In genomic region chr11:107018274-107018901, GRCh38 we compare ENCODE assay signal across 1 cellular context.
TF ChIP-seq lines count a peak whose summit lies in the region.

Gene GUCY1A2 (minus strand): TSS chr11:107018476. CDS start chr11:107018055, 421 bp downstream.

TF ChIP-seq in WTC11, 78 proteins besides CTCF, POLR2A, EP300 and RAD21 (continued from another document):
- no peak for TF ChIP-seq ZNF512 (CRISPR knock-in tag; IDR thresholded peaks at IDR 0.05; ENCODE audit: borderline replicate concordance)
- no peak for TF ChIP-seq KAT7 (CRISPR knock-in tag; IDR thresholded peaks at IDR 0.05; ENCODE audit: borderline replicate concordance)
- no peak for TF ChIP-seq ZNF281 (CRISPR knock-in tag; IDR thresholded peaks at IDR 0.05)
- TF ChIP-seq, protein P1, sequence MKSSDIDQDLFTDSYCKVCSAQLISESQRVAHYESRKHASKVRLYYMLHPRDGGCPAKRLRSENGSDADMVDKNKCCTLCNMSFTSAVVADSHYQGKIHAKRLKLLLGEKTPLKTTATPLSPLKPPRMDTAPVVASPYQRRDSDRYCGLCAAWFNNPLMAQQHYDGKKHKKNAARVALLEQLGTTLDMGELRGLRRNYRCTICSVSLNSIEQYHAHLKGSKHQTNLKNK (CRISPR knock-in tag; IDR thresholded peaks at IDR 0.05) = no peak
- TF ChIP-seq ATF2 (CRISPR knock-in tag; IDR thresholded peaks at IDR 0.05; ENCODE audit: borderline replicate concordance, low read depth) = no peak
- TF ChIP-seq, protein P2, sequence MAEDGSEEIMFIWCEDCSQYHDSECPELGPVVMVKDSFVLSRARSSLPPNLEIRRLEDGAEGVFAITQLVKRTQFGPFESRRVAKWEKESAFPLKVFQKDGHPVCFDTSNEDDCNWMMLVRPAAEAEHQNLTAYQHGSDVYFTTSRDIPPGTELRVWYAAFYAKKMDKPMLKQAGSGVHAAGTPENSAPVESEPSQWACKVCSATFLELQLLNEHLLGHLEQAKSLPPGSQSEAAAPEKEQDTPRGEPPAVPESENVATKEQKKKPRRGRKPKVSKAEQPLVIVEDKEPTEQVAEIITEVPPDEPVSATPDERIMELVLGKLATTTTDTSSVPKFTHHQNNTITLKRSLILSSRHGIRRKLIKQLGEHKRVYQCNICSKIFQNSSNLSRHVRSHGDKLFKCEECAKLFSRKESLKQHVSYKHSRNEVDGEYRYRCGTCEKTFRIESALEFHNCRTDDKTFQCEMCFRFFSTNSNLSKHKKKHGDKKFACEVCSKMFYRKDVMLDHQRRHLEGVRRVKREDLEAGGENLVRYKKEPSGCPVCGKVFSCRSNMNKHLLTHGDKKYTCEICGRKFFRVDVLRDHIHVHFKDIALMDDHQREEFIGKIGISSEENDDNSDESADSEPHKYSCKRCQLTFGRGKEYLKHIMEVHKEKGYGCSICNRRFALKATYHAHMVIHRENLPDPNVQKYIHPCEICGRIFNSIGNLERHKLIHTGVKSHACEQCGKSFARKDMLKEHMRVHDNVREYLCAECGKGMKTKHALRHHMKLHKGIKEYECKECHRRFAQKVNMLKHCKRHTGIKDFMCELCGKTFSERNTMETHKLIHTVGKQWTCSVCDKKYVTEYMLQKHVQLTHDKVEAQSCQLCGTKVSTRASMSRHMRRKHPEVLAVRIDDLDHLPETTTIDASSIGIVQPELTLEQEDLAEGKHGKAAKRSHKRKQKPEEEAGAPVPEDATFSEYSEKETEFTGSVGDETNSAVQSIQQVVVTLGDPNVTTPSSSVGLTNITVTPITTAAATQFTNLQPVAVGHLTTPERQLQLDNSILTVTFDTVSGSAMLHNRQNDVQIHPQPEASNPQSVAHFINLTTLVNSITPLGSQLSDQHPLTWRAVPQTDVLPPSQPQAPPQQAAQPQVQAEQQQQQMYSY (CRISPR knock-in tag; IDR thresholded peaks at IDR 0.05) = 0 out of 2 replicates have a peak, but pooled peaks have one; percentile 2
- TF ChIP-seq GTF2I (CRISPR knock-in tag; conservative IDR thresholded peaks at IDR 0.05) = no peak
- TF ChIP-seq EMX1 (CRISPR knock-in tag; IDR thresholded peaks at IDR 0.05) = no peak
- no peak for TF ChIP-seq NFYB (CRISPR knock-in tag; conservative IDR thresholded peaks at IDR 0.05; ENCODE audit: low read depth)
- TF ChIP-seq ATF6 (CRISPR knock-in tag; IDR thresholded peaks at IDR 0.05) = no peak
- TF ChIP-seq NR3C1 (CRISPR knock-in tag; conservative IDR thresholded peaks at IDR 0.05; ENCODE audit: low read depth) = no peak
- TF ChIP-seq AFF4 (CRISPR knock-in tag; IDR thresholded peaks at IDR 0.05; ENCODE audit: borderline replicate concordance) = no peak
- no peak for TF ChIP-seq PREB (CRISPR knock-in tag; IDR thresholded peaks at IDR 0.05; ENCODE audit: borderline replicate concordance)
- TF ChIP-seq FOXP4 (CRISPR knock-in tag; IDR thresholded peaks at IDR 0.05) = no peak
- no peak for TF ChIP-seq SMAD4 (CRISPR knock-in tag; IDR thresholded peaks at IDR 0.05)
- TF ChIP-seq IRF2 (CRISPR knock-in tag; IDR thresholded peaks at IDR 0.05; ENCODE audit: borderline replicate concordance, low read depth) = no peak
- TF ChIP-seq TEAD1 (CRISPR knock-in tag; IDR thresholded peaks at IDR 0.05) = no peak
- TF ChIP-seq ZNF121 (CRISPR knock-in tag; IDR thresholded peaks at IDR 0.05) = no peak
- TF ChIP-seq CREM (CRISPR knock-in tag; IDR thresholded peaks at IDR 0.05) = no peak
- TF ChIP-seq ZNF317 (CRISPR knock-in tag; IDR thresholded peaks at IDR 0.05; ENCODE audit: borderline replicate concordance, low read depth) = no peak
- TF ChIP-seq FOXK1 (CRISPR knock-in tag; IDR thresholded peaks at IDR 0.05) = no peak
- 0 out of 2 replicates have a peak, but pooled peaks have one; percentile 32 for TF ChIP-seq ZBTB21 (CRISPR knock-in tag; IDR thresholded peaks at IDR 0.05; ENCODE audit: borderline replicate concordance)
- 0 out of 2 replicates have a peak, but pooled peaks have one; percentile 48 for TF ChIP-seq SMAD3 (CRISPR knock-in tag; IDR thresholded peaks at IDR 0.05; ENCODE audit: borderline replicate concordance)
- TF ChIP-seq ESRRA (CRISPR knock-in tag; IDR thresholded peaks at IDR 0.05; ENCODE audit: borderline replicate concordance) = no peak; the same call in 1 of the 2 replicates
- no peak; the same call in 1 of the 2 replicates for TF ChIP-seq MAX (CRISPR knock-in tag; IDR thresholded peaks at IDR 0.05)
- no peak for TF ChIP-seq ZNF671 (CRISPR knock-in tag; IDR thresholded peaks at IDR 0.05)
- no peak for TF ChIP-seq NFATC4 (CRISPR knock-in tag; IDR thresholded peaks at IDR 0.05)
- no peak for TF ChIP-seq TP53 (CRISPR knock-in tag; IDR thresholded peaks at IDR 0.05)
- TF ChIP-seq SOX15 (CRISPR knock-in tag; IDR thresholded peaks at IDR 0.05) = no peak
